ENCODE assay signal across 8 cellular contexts in genomic region chr9:128688501-128689292, GRCh38. TPM values are rescaled to one million over a fixed set of nuclear protein-coding genes. Genes with fewer than 3 reads are reported as not detected.
DNase-seq lines count a peak whose midpoint lies in the region; ATAC-seq and TF ChIP-seq lines count a peak whose summit lies in the region.

SET (plus strand) TSS chr9:128689222; CDS start chr9:128689583, 361 bp downstream.

- H3K27ac ChIP-seq in prostate gland: peak within 1 kb of the TSS; percentile 93 to 98

- peaks cover 0 to 4% of the 10 kb centered on the region in 2 donors for H3K36me3 ChIP-seq in prostate gland

- intact Hi-C loops in left cardiac atrium (cut with DNase I): loop anchor here in 1 of 2 donors (10.0 kb wide), 1 partner anchor 54 kb away; no protein-coding TSS in a partner anchor
- intact Hi-C loops in prostate gland (cut with DNase I): loop anchor here (2.0 kb wide), 1 partner anchor 32 kb away; the partner anchor contains the start of gene DYNC2I2

- peak within 1 kb of the TSS; percentile 87 for H3K4me3 Mint-ChIP-seq in T-helper 1 cell treated with Interleukin-12 subunit alpha and Interleukin-12 subunit beta and Interleukin-4 antibody, amounts not matched to agents 30 μg/mL and 1 μg/mL, for 36 hours

- H3K27ac Mint-ChIP-seq in T-helper 1 cell treated with Interleukin-12 subunit alpha and Interleukin-12 subunit beta and Interleukin-4 antibody, amounts not matched to agents 30 μg/mL and 1 μg/mL, for 36 hours: peak within 1 kb of the TSS; percentile 94

- peaks cover 32% of the 10 kb centered on the region for H3K36me3 Mint-ChIP-seq in T-helper 1 cell treated with Interleukin-12 subunit alpha and Interleukin-12 subunit beta and Interleukin-4 antibody, amounts not matched to agents 30 μg/mL and 1 μg/mL, for 36 hours (ENCODE audit: low read depth)

- H3K27me3 Mint-ChIP-seq in T-helper 1 cell treated with Interleukin-12 subunit alpha and Interleukin-12 subunit beta and Interleukin-4 antibody, amounts not matched to agents 30 μg/mL and 1 μg/mL, for 36 hours (ENCODE audit: low read depth): no peaks in the 10 kb centered on the region

- H3K9me3 Mint-ChIP-seq in T-helper 1 cell treated with Interleukin-12 subunit alpha and Interleukin-12 subunit beta and Interleukin-4 antibody, amounts not matched to agents 30 μg/mL and 1 μg/mL, for 36 hours: no peaks in the 10 kb centered on the region

- DNase-seq in NCI-H146 treated with DMSO at 0.1 percent for 48 hours (lab: John Stamatoyannopoulos, UW; ENCODE audit: unreplicated experiment) (peak; percentile 60), amniotic stem cell (lab: John Stamatoyannopoulos, UW) (peak; percentile 76), left cardiac atrium (peak; percentile 97), prostate gland (ENCODE audit: low spot score) (peak; percentile 93), ureter (ENCODE audit: low spot score) (peak; percentile 94)

- TF ChIP-seq POLR2A in prostate gland (IDR thresholded peaks at IDR 0.05): peak; percentile 96

- TF ChIP-seq CTCF in GM12875 (IDR thresholded peaks at IDR 0.05; ENCODE audit: borderline replicate concordance, insufficient read depth, low read depth, low read length) (no peak), prostate gland (IDR thresholded peaks at IDR 0.05) (peak in 1 of 4 experiments; percentile 16)

- peak; percentile 69 for ATAC-seq in HG02852 (IDR thresholded peaks at IDR 0.05; ENCODE audit: unreplicated experiment)
- peak; percentile 93 to 95 for ATAC-seq in left cardiac atrium

- no peaks in the 10 kb centered on the region for H3K9me3 ChIP-seq in prostate gland

- H3K4me1 ChIP-seq in prostate gland (replicated peaks): peaks cover 9% of the 10 kb centered on the region

- H3K4me3 ChIP-seq in GM12875 (ENCODE audit: low read depth, low read length): peak within 1 kb of the TSS; percentile 92
- H3K4me3 ChIP-seq in prostate gland: peak within 1 kb of the TSS; percentile 90 to 100

- peaks cover 53% of the 10 kb centered on the region for H3K4me1 Mint-ChIP-seq in T-helper 1 cell treated with Interleukin-12 subunit alpha and Interleukin-12 subunit beta and Interleukin-4 antibody, amounts not matched to agents 30 μg/mL and 1 μg/mL, for 36 hours (ENCODE audit: low read depth)

- no peaks in the 10 kb centered on the region for H3K27me3 ChIP-seq in prostate gland (replicated peaks; ENCODE audit: insufficient read depth)

- 4% methylated on average over 31 of the region's 93 CpGs for WGBS in prostate gland

RNA-seq across cellular contexts. Expression of gene SET, which starts in this region (rescaled TPM):
- total RNA-seq in left cardiac atrium (100 to 1,000 TPM; 158 to 191 TPM), prostate gland (100 to 1,000 TPM; 138 to 150 TPM), ureter (390 TPM)

Comparison
In these comparisons a context has a peak if more than half of its experiments do, and no peak if none do; other contexts are left out.
1. Peak in every context shown above with its lines: DNase-seq, ATAC-seq, H3K4me3 ChIP-seq and H3K27ac ChIP-seq.